ENCODE assay signal across 9 cellular contexts in genomic region chr1:1539310-1540014, GRCh38. TPM values are rescaled to one million over a fixed set of nuclear protein-coding genes. Genes with fewer than 3 reads are reported as not detected.
A peak's percentile ranks its signal among the peaks of the same experiment; 100 is the strongest.
DNase-seq lines count a peak whose midpoint lies in the region; ATAC-seq and TF ChIP-seq lines count a peak whose summit lies in the region.
"Had no signal": no experiment of that assay in that cellular context is flagged by ENCODE, and none has a peak within 500 bp of the region (broad histone marks: within the 10 kb centered on the region; RNA-seq: fewer than 3 reads in every experiment).

No MANE protein-coding gene starts in this region.

- no peak for TF ChIP-seq POLR2A in gastroesophageal sphincter (IDR thresholded peaks at IDR 0.05)

- H3K9me3 Mint-ChIP-seq in CD8-positive, alpha-beta memory T cell = no peaks in the 10 kb centered on the region

- H3K9me3 ChIP-seq in CD8-positive, alpha-beta memory T cell (ENCODE audit: low read length) = no peaks in the 10 kb centered on the region
- no peaks in the 10 kb centered on the region for H3K9me3 ChIP-seq in gastroesophageal sphincter

- no peak overlapping the region for H3K27ac ChIP-seq in CD8-positive, alpha-beta memory T cell (ENCODE audit: low read depth, low read length)
- peak overlapping the region; percentile 6 to 82 (median 74) for H3K27ac ChIP-seq in gastroesophageal sphincter

- H3K36me3 Mint-ChIP-seq in CD8-positive, alpha-beta memory T cell = peaks cover 0 to 18% (median 0%) of the 10 kb centered on the region in 3 donors

- peak overlapping the region in 1 of 8 donors; percentile 66 for H3K27ac Mint-ChIP-seq in CD8-positive, alpha-beta memory T cell

- POLR2A ChIA-PET in CD8-positive, alpha-beta memory T cell (lab: Charles Lee) = interaction anchor here (0.5 kb wide), 2 partner anchors 64 to 111 kb away, joined by 3 to 6 read pairs; no protein-coding TSS in a partner anchor
- POLR2A ChIA-PET in HEK293T (lab: Yijun Ruan, JAX) = no interaction called here

- peak overlapping the region in 6 of 7 donors; percentile 50 to 87 (median 68) for H3K4me3 Mint-ChIP-seq in CD8-positive, alpha-beta memory T cell

- H3K4me1 ChIP-seq in CD8-positive, alpha-beta memory T cell (ENCODE audit: insufficient read depth, low read length) = no peaks in the 10 kb centered on the region
- H3K4me1 ChIP-seq in gastroesophageal sphincter = peaks cover 0 to 52% (median 14%) of the 10 kb centered on the region in 3 donors

- H3K36me3 ChIP-seq in CD8-positive, alpha-beta memory T cell (ENCODE audit: insufficient read depth, low read length) = no peaks in the 10 kb centered on the region
- peaks cover 0 to 39% of the 10 kb centered on the region in 2 donors for H3K36me3 ChIP-seq in gastroesophageal sphincter

- no peak overlapping the region for H3K4me3 ChIP-seq in CD8-positive, alpha-beta memory T cell (ENCODE audit: low read length)
- peak overlapping the region; percentile 72 to 87 for H3K4me3 ChIP-seq in gastroesophageal sphincter
- peak overlapping the region; percentile 55 for H3K4me3 ChIP-seq in retinal pigment epithelial cell (ENCODE audit: low read length)

- TF ChIP-seq EP300 in gastroesophageal sphincter (IDR thresholded peaks at IDR 0.05) = no peak

- H3K4me1 Mint-ChIP-seq in CD8-positive, alpha-beta memory T cell = peaks cover 0 to 10% (median 2%) of the 10 kb centered on the region in 3 donors

- CTCF ChIA-PET in CD8-positive, alpha-beta memory T cell (lab: Charles Lee) = no interaction called here
- CTCF ChIA-PET in HEK293T (lab: Yijun Ruan, JAX) = no interaction called here

- H3K27me3 Mint-ChIP-seq in CD8-positive, alpha-beta memory T cell = no peaks in the 10 kb centered on the region

- ATAC-seq in SK-N-SH treated with all-trans-retinoic acid at 6 μM for 48 hours (peak; percentile 10), gastroesophageal sphincter (peak; percentile 22), GM18502 (IDR thresholded peaks at IDR 0.05; ENCODE audit: poor library complexity, unreplicated experiment) (no peak)

- no peak for TF ChIP-seq CTCF in gastroesophageal sphincter (IDR thresholded peaks at IDR 0.05)
- TF ChIP-seq CTCF in retinal pigment epithelial cell (conservative IDR thresholded peaks at IDR 0.05; ENCODE audit: low read depth, low read length) = no peak

- no peak for DNase-seq in CD8-positive, alpha-beta memory T cell
- DNase-seq in retinal pigment epithelial cell (ENCODE audit: low read depth) (no peak), DMS79 treated with DMSO at 0.1 percent for 48 hours (lab: John Stamatoyannopoulos, UW) (no peak), HEK293T (ENCODE audit: extremely low spot score) (no peak), DMS53 treated with DMSO at 0.1 percent for 48 hours (lab: John Stamatoyannopoulos, UW; ENCODE audit: unreplicated experiment) (no peak)
- DNase-seq: NCI-H1105 had no signal

- WGBS in gastroesophageal sphincter (ENCODE audit: low coverage in 1 of 2), 2 donors = no CpG with 5 or more reads among the region's 58 CpGs

- H3K27me3 ChIP-seq in CD8-positive, alpha-beta memory T cell (ENCODE audit: insufficient read depth, low read length, poor library complexity, severe bottlenecking) = no peaks in the 10 kb centered on the region
- no peaks in the 10 kb centered on the region for H3K27me3 ChIP-seq in gastroesophageal sphincter

TF ChIP-seq in SK-N-SH treated with all-trans-retinoic acid at 6 μM for 48 hours, 23 proteins besides CTCF, POLR2A, EP300 and RAD21 (continues in another document):
- TF ChIP-seq BACH2 (CRISPR knock-in tag; IDR thresholded peaks at IDR 0.05; ENCODE audit: borderline replicate concordance) (no peak), TSHZ2 (CRISPR knock-in tag; IDR thresholded peaks at IDR 0.05) (no peak), CSRNP3 (CRISPR knock-in tag; IDR thresholded peaks at IDR 0.05) (no peak)

TF ChIP-seq in HEK293T, 16 proteins besides CTCF, POLR2A, EP300 and RAD21:
- TF ChIP-seq LEF1 (IDR thresholded peaks at IDR 0.05; ENCODE audit: borderline replicate concordance) (no peak), L3MBTL2 (conservative IDR thresholded peaks at IDR 0.05) (no peak)

RNA-seq across cellular contexts. Expression of gene TMEM240, which starts 1.0 kb away (rescaled TPM):
- under 1 TPM; 0.33 to 0.59 TPM for total RNA-seq in CD8-positive, alpha-beta memory T cell
- not detected for polyA plus RNA-seq in CD8-positive, alpha-beta memory T cell
- 10 to 100 TPM; 12.0 to 18.1 (median 14.4) TPM for total RNA-seq in gastroesophageal sphincter

RNA-seq across cellular contexts. Expression of gene ATAD3A, which starts 27.5 kb away (rescaled TPM):
- total RNA-seq in CD8-positive, alpha-beta memory T cell = 10 to 100 TPM; 97.4 to 98.7 TPM
- polyA plus RNA-seq in CD8-positive, alpha-beta memory T cell = 16.0 TPM
- total RNA-seq in gastroesophageal sphincter = 10 to 100 TPM; 14.9 to 32.9 (median 19.1) TPM

RNA-seq across cellular contexts. Expression of gene SSU72, which starts 35.2 kb away (rescaled TPM):
- total RNA-seq in CD8-positive, alpha-beta memory T cell = 100 to 1,000 TPM; 123 to 128 TPM
- polyA plus RNA-seq in CD8-positive, alpha-beta memory T cell = 231 TPM
- total RNA-seq in gastroesophageal sphincter = 100 to 1,000 TPM in 2 of 4 donors, 10 to 100 TPM in 2; 90.5 to 109 (median 98.9) TPM

Comparison
In these comparisons a context has a peak if more than half of its experiments do, and no peak if none do; other contexts are left out.
1. RNA of gene TMEM240, which starts 1.0 kb away (total RNA-seq): 12.0 to 18.1 TPM in gastroesophageal sphincter; 0.33 to 0.59 TPM in CD8-positive, alpha-beta memory T cell; every median in the first group is over 4 times any median in the second.